Comparison of ENCODE assay signal across 20 cellular contexts in the genomic region with DNA sequence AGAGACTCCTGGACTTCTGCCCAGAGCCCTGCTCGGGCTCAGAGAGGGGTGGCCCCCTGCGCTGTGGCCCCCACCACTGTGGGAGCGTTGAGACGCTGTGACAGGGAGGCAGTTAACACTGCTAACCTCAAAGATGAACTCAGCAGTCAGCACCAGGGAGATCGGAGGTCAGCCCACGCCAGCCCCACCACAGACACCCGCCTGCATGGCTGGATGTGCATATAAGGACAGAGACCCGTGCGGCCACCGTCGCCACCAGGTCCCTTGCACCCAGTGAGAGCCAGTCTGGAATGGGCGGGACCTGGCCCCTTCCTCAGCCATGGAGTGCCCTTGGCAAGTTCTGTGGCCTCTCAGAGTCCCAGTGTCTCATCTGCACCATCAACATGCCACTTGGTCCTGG. TPM values are rescaled to one million over a fixed set of nuclear protein-coding genes. Genes with fewer than 3 reads are reported as not detected.
DNase-seq lines count a peak whose midpoint lies in the region; ATAC-seq and TF ChIP-seq lines count a peak whose summit lies in the region.
"Had no signal": no experiment of that assay in that cellular context is flagged by ENCODE, and none has a peak within 500 bp of the region (broad histone marks: within the 10 kb centered on the region; RNA-seq: fewer than 3 reads in every experiment).

No MANE protein-coding gene starts in this region.

- CTCF ChIA-PET in HEK293 (lab: Yijun Ruan, JAX) = interaction anchor here (1.4 kb wide), 1 partner anchor 66 kb away, joined by 6 read pairs; no protein-coding TSS in a partner anchor

- no peak overlapping the region for H2BK5ac ChIP-seq in neuronal stem cell (ENCODE audit: low read length)

- no peak overlapping the region for H3K9ac ChIP-seq in neuronal stem cell (ENCODE audit: low read depth, low read length, poor library complexity)
- no peak overlapping the region for H3K9ac ChIP-seq in MM.1S (ENCODE audit: low read length)

- H3K4me1 ChIP-seq in HEK293 (ENCODE audit: control insufficient read depth, insufficient read depth, low read length) = peaks cover under 1% of the 10 kb centered on the region; the same call in 1 of the 2 replicates
- H3K4me1 ChIP-seq in neuronal stem cell (ENCODE audit: control insufficient read depth in 2 of 2, insufficient read depth in 1 of 2, low read depth in 1 of 2, low read length in 2 of 2) = peaks cover 0 to 2% of the 10 kb centered on the region in 2 donors
- no peaks in the 10 kb centered on the region for H3K4me1 ChIP-seq in MM.1S (ENCODE audit: low read length)

- H2BK120ac ChIP-seq in neuronal stem cell (ENCODE audit: low read depth, low read length) = no peak overlapping the region

- H3K23ac ChIP-seq in neuronal stem cell (ENCODE audit: low read depth, low read length, poor library complexity) = no peak overlapping the region

- POLR2A ChIA-PET in HEK293 (lab: Yijun Ruan, JAX) = no interaction called here

- peaks cover 7 to 8% of the 10 kb centered on the region in 2 experiments for H3K36me3 ChIP-seq in HEK293 (ENCODE audit: control insufficient read depth in 2 of 2, insufficient read depth in 1 of 2, low read length in 2 of 2)
- peaks cover 9 to 15% of the 10 kb centered on the region in 2 donors for H3K36me3 ChIP-seq in neuronal stem cell (replicated peaks in 1 of 2; ENCODE audit: control insufficient read depth in 2 of 2, insufficient read depth in 2 of 2, low read length in 2 of 2)
- H3K36me3 ChIP-seq in MM.1S (replicated peaks; ENCODE audit: insufficient read depth, low read length) = no peaks in the 10 kb centered on the region; the same call in 1 of the 2 replicates
- H3K36me3 ChIP-seq: MG63, stomach had no signal

- H3K9me2 ChIP-seq in MM.1S (replicated peaks; ENCODE audit: insufficient read depth, low read length) = no peaks in the 10 kb centered on the region

- H3F3A ChIP-seq in MM.1S (ENCODE audit: insufficient read depth, low read length) = no peaks in the 10 kb centered on the region

- H4K8ac ChIP-seq in neuronal stem cell (ENCODE audit: low read depth, low read length) = no peak overlapping the region

- H4K20me1 ChIP-seq in MM.1S (ENCODE audit: insufficient read depth, low read length) = no peaks in the 10 kb centered on the region

- H2BK15ac ChIP-seq in neuronal stem cell (ENCODE audit: low read length) = no peak overlapping the region

- peaks cover 0 to 7% (median 0%) of the 10 kb centered on the region in 3 experiments for H3K27me3 ChIP-seq in neuronal stem cell (ENCODE audit: control insufficient read depth in 3 of 3, insufficient read depth in 3 of 3, low read depth in 1 of 3, low read length in 3 of 3)
- H3K27me3 ChIP-seq in MM.1S (replicated peaks; ENCODE audit: insufficient read depth, low read length) = no peaks in the 10 kb centered on the region
- H3K27me3 ChIP-seq: MG63, stomach had no signal

- H3K14ac ChIP-seq in neuronal stem cell (ENCODE audit: low read length) = peak overlapping the region; percentile 47

- peak; percentile 65 for DNase-seq in activated CD8-positive, alpha-beta memory T cell treated with anti-CD3 and anti-CD28 coated beads, Interleukin-2, amount 50 U/mL, for 48 hours
- no peak for DNase-seq in activated CD8-positive, alpha-beta memory T cell treated with anti-CD3 and anti-CD28 coated beads, Interleukin-2, amount 50 U/mL, for 4 hours
- DNase-seq in activated naive CD8-positive, alpha-beta T cell treated with anti-CD3 and anti-CD28 coated beads, Interleukin-2, amount 50 U/mL, for 24 hours = no peak
- no peak for DNase-seq in neuronal stem cell (ENCODE audit: low spot score)
- DNase-seq in globus pallidus (ENCODE audit: low spot score) = no peak
- DNase-seq in MM.1S = no peak
- no peak for DNase-seq in GM03348 (ENCODE audit: low spot score)
- DNase-seq: CD4-positive, alpha-beta T cell; dermis blood vessel endothelial cell; DMS79; MG63; midbrain; NCI-H2029 treated with DMSO at 0.1 percent for 48 hours; retina; SHP77; stimulated activated CD4-positive, alpha-beta T cell treated with anti-CD3 and anti-CD28 coated beads, Interleukin-15, amount 100 ng/mL, for 24 hours; T-helper 17 cell had no signal

- no peaks in the 10 kb centered on the region for H3K79me1 ChIP-seq in neuronal stem cell (ENCODE audit: low read depth, low read length)

- H3K9me3 ChIP-seq in HEK293 (ENCODE audit: control insufficient read depth, insufficient read depth, low read depth, low read length) (no peaks in the 10 kb centered on the region), neuronal stem cell (replicated peaks in 1 of 2; ENCODE audit: control insufficient read depth in 2 of 2, insufficient read depth in 1 of 2, low read depth in 1 of 2, low read length in 2 of 2) (no peaks in the 10 kb centered on the region), MM.1S (replicated peaks; ENCODE audit: insufficient read depth, low read length) (no peaks in the 10 kb centered on the region)
- H3K9me3 ChIP-seq: MG63, stomach had no signal

- H3K79me2 ChIP-seq in MM.1S (ENCODE audit: low read length) = no peaks in the 10 kb centered on the region

- H3K4me2 ChIP-seq in neuronal stem cell (ENCODE audit: insufficient read depth, low read length, poor library complexity, severe bottlenecking) = no peak overlapping the region
- H3K4me2 ChIP-seq in MM.1S (ENCODE audit: low read depth, low read length) = no peak overlapping the region

- H3K36me3 Mint-ChIP-seq in activated naive CD8-positive, alpha-beta T cell treated with anti-CD3 and anti-CD28 coated beads, Interleukin-2, amount 50 U/mL, for 24 hours (ENCODE audit: low read depth) = peaks cover 7% of the 10 kb centered on the region

- no peak overlapping the region for H2BK12ac ChIP-seq in neuronal stem cell (ENCODE audit: low read length)

- no peak overlapping the region for H3K4me3 Mint-ChIP-seq in activated naive CD8-positive, alpha-beta T cell treated with anti-CD3 and anti-CD28 coated beads, Interleukin-2, amount 50 U/mL, for 24 hours
- H3K4me3 Mint-ChIP-seq: CD4-positive, alpha-beta T cell; T-helper 17 cell had no signal

- peak; percentile 12 for ATAC-seq in activated naive CD8-positive, alpha-beta T cell treated with anti-CD3 and anti-CD28 coated beads, Interleukin-2, amount 50 U/mL, for 24 hours
- ATAC-seq: T-helper 17 cell had no signal

- no peaks in the 10 kb centered on the region for H3K27me3 Mint-ChIP-seq in activated naive CD8-positive, alpha-beta T cell treated with anti-CD3 and anti-CD28 coated beads, Interleukin-2, amount 50 U/mL, for 24 hours
- H3K27me3 Mint-ChIP-seq: CD4-positive, alpha-beta T cell; T-helper 17 cell had no signal

- peak overlapping the region; percentile 66 for H3K4ac ChIP-seq in neuronal stem cell (ENCODE audit: low read length)

- H3K9me3 Mint-ChIP-seq in activated naive CD8-positive, alpha-beta T cell treated with anti-CD3 and anti-CD28 coated beads, Interleukin-2, amount 50 U/mL, for 24 hours = no peaks in the 10 kb centered on the region
- H3K9me3 Mint-ChIP-seq: CD4-positive, alpha-beta T cell had no signal

- H2AK5ac ChIP-seq in neuronal stem cell (ENCODE audit: low read depth, low read length) = peak overlapping the region; percentile 81

- TF ChIP-seq CTCF in HEK293 (tag by site-specific recombination; IDR thresholded peaks at IDR 0.05) (no peak), MM.1S (IDR thresholded peaks at IDR 0.05; ENCODE audit: low read length) (no peak)

- H3K4me3 ChIP-seq in HEK293 (ENCODE audit: low read depth, low read length) (no peak overlapping the region), neuronal stem cell (ENCODE audit: low read length in 2 of 2) (no peak overlapping the region), MM.1S (ENCODE audit: low read length) (no peak overlapping the region)
- H3K4me3 ChIP-seq: MG63, stomach had no signal

- peaks cover 43% of the 10 kb centered on the region for H3K4me1 Mint-ChIP-seq in activated naive CD8-positive, alpha-beta T cell treated with anti-CD3 and anti-CD28 coated beads, Interleukin-2, amount 50 U/mL, for 24 hours

- no CpG with 5 or more reads among the region's 12 CpGs for WGBS in neuronal stem cell (ENCODE audit: extremely low coverage in 2 of 2, insufficient read length in 2 of 2, insufficient replicate concordance in 1 of 2), 2 donors

- no peak overlapping the region for H3K18ac ChIP-seq in neuronal stem cell (ENCODE audit: low read length)

- H3K27ac Mint-ChIP-seq in activated naive CD8-positive, alpha-beta T cell treated with anti-CD3 and anti-CD28 coated beads, Interleukin-2, amount 50 U/mL, for 24 hours = peak overlapping the region; percentile 59
- H3K27ac Mint-ChIP-seq: CD4-positive, alpha-beta T cell; T-helper 17 cell had no signal

- H3K27ac ChIP-seq in HEK293 (ENCODE audit: extremely low read depth, low read depth, low read length) = no peak overlapping the region
- H3K27ac ChIP-seq in neuronal stem cell (replicated peaks; ENCODE audit: low read length) = no peak overlapping the region
- no peak overlapping the region for H3K27ac ChIP-seq in MM.1S (ENCODE audit: low read length)
- H3K27ac ChIP-seq: epithelial cell of prostate, stomach had no signal

- H2AFZ ChIP-seq in neuronal stem cell (ENCODE audit: low read length) (no peak overlapping the region), MM.1S (ENCODE audit: low read length) (no peak overlapping the region)

- H4K91ac ChIP-seq in neuronal stem cell (ENCODE audit: low read depth, low read length, poor library complexity) = no peak overlapping the region

TF ChIP-seq in HEK293, 187 proteins besides CTCF, POLR2A, EP300 and RAD21:
- TF ChIP-seq SP3 (tag by site-specific recombination; IDR thresholded peaks at IDR 0.05) = no peak
- TF ChIP-seq GLIS1 (tag by site-specific recombination; IDR thresholded peaks at IDR 0.05) = 0 out of 2 replicates have a peak, but pooled peaks have one; percentile 28
- TF ChIP-seq ZIC2 (tag by site-specific recombination; IDR thresholded peaks at IDR 0.05) = peak; percentile 16; the same call in 1 of the 2 replicates
- no peak for TF ChIP-seq ZNF768 (tag by site-specific recombination; IDR thresholded peaks at IDR 0.05)
- no peak for TF ChIP-seq OSR2 (tag by site-specific recombination; IDR thresholded peaks at IDR 0.05)

RNA-seq across cellular contexts. Expression of gene FURIN, which starts 48.5 kb away (rescaled TPM):
- 19.3 TPM for polyA plus RNA-seq in neuronal stem cell (2013, experiment 1 of 2)
- 19.0 TPM for polyA plus RNA-seq in neuronal stem cell (2013, experiment 2 of 2)
